Comparison of ENCODE assay signal across 14 cellular contexts in genomic region chr5:149153193-149153750, GRCh38. TPM values are rescaled to one million over a fixed set of nuclear protein-coding genes. Genes with fewer than 3 reads are reported as not detected.
DNase-seq lines count a peak whose midpoint lies in the region; ATAC-seq, FAIRE-seq and TF ChIP-seq lines count a peak whose summit lies in the region.
"Had no signal": no experiment of that assay in that cellular context is flagged by ENCODE, and none has a peak within 500 bp of the region (broad histone marks: within the 10 kb centered on the region; RNA-seq: fewer than 3 reads in every experiment).

No MANE protein-coding gene starts in this region.

- H3K4ac ChIP-seq in mesenchymal stem cell (ENCODE audit: low read depth in 1 of 2, low read length in 2 of 2) = peak overlapping the region; percentile 9 to 31

- H3K4me1 Mint-ChIP-seq in astrocyte (ENCODE audit: low read depth, unreplicated experiment) = peaks cover 27% of the 10 kb centered on the region
- H3K4me1 Mint-ChIP-seq in activated naive CD8-positive, alpha-beta T cell treated with anti-CD3 and anti-CD28 coated beads for 36 hours = no peaks in the 10 kb centered on the region

- no peak overlapping the region for H2AFZ ChIP-seq in astrocyte (ENCODE audit: low read depth, low read length)
- H2AFZ ChIP-seq in mesenchymal stem cell (ENCODE audit: low read depth, low read length) = no peak overlapping the region

- H3K4me3 ChIP-seq in astrocyte (ENCODE audit: insufficient read depth, low read depth, low read length) (no peak overlapping the region), mesenchymal stem cell (ENCODE audit: insufficient read depth in 1 of 2, low read depth in 1 of 2, low read length in 2 of 2) (no peak overlapping the region)

- DNase-seq in DMS 273 treated with DMSO at 0.1 percent for 48 hours (lab: John Stamatoyannopoulos, UW) = peak; percentile 68
- DNase-seq in astrocyte (ENCODE audit: low read depth) = no peak
- DNase-seq in mesenchymal stem cell = no peak
- DNase-seq in Ammon's horn (ENCODE audit: low spot score) = no peak
- no peak for DNase-seq in activated naive CD8-positive, alpha-beta T cell treated with anti-CD3 and anti-CD28 coated beads for 36 hours
- no peak for DNase-seq in iPS-NIHi11 (ENCODE audit: low spot score)
- DNase-seq: EL; stimulated activated CD4-positive, alpha-beta T cell treated with anti-CD3 and anti-CD28 coated beads, Interleukin-12 subunit alpha, Interleukin-12 subunit beta, amount 100 ng/mL, for 4 hours had no signal

- H3K4me1 ChIP-seq in astrocyte (ENCODE audit: insufficient read depth, low read length) (peaks cover 25% of the 10 kb centered on the region), mesenchymal stem cell (ENCODE audit: control insufficient read depth, insufficient read depth, low read depth, low read length) (peaks cover 14% of the 10 kb centered on the region)

- peak overlapping the region; percentile 0 for H3K4me3 Mint-ChIP-seq in astrocyte (ENCODE audit: unreplicated experiment)
- H3K4me3 Mint-ChIP-seq in activated naive CD8-positive, alpha-beta T cell treated with anti-CD3 and anti-CD28 coated beads for 36 hours = no peak overlapping the region
- H3K4me3 Mint-ChIP-seq: activated naive CD8-positive, alpha-beta T cell; T-helper 1 cell treated with Interleukin-12 subunit alpha and Interleukin-12 subunit beta and Interleukin-4 antibody, amounts not matched to agents 30 μg/mL and 1 μg/mL, for 36 hours had no signal

- H3K9me3 ChIP-seq in astrocyte (ENCODE audit: insufficient read depth, low read depth, low read length) (no peaks in the 10 kb centered on the region), mesenchymal stem cell (ENCODE audit: control insufficient read depth, low read length) (no peaks in the 10 kb centered on the region)
- H3K9me3 ChIP-seq: neutrophil had no signal

- H3K4me2 ChIP-seq in astrocyte (ENCODE audit: low read length) = no peak overlapping the region
- H3K4me2 ChIP-seq in mesenchymal stem cell (ENCODE audit: low read length, poor library complexity, severe bottlenecking) = no peak overlapping the region

- ATAC-seq in HG02852 (IDR thresholded peaks at IDR 0.05; ENCODE audit: unreplicated experiment) = no peak

- H3K79me1 ChIP-seq in mesenchymal stem cell (replicated peaks; ENCODE audit: low read length, poor library complexity, severe bottlenecking) = peaks cover 14% of the 10 kb centered on the region

- 98% methylated on average over 4 of the region's 4 CpGs for WGBS in mesenchymal stem cell

- peak overlapping the region; percentile 23 for H4K91ac ChIP-seq in mesenchymal stem cell (ENCODE audit: low read length)

- peak overlapping the region; percentile 59 for H4K8ac ChIP-seq in mesenchymal stem cell (ENCODE audit: low read length)

- H3K18ac ChIP-seq in mesenchymal stem cell (ENCODE audit: low read depth in 1 of 2, low read length in 2 of 2) = peak overlapping the region; percentile 64 to 76

- peak overlapping the region; percentile 4 for H2BK120ac ChIP-seq in mesenchymal stem cell (ENCODE audit: low read depth, low read length)

- H3K9ac ChIP-seq in astrocyte (ENCODE audit: low read length) (peak overlapping the region; percentile 8), mesenchymal stem cell (ENCODE audit: low read length) (peak overlapping the region; percentile 49)

- H3K23ac ChIP-seq in mesenchymal stem cell (ENCODE audit: low read length in 2 of 2) = no peak overlapping the region

- H3K14ac ChIP-seq in mesenchymal stem cell (ENCODE audit: low read length in 2 of 2) = no peak overlapping the region

- peak overlapping the region; percentile 79 for H3K27ac Mint-ChIP-seq in astrocyte (ENCODE audit: unreplicated experiment)
- no peak overlapping the region for H3K27ac Mint-ChIP-seq in activated naive CD8-positive, alpha-beta T cell treated with anti-CD3 and anti-CD28 coated beads for 36 hours
- H3K27ac Mint-ChIP-seq: activated naive CD8-positive, alpha-beta T cell; T-helper 1 cell treated with Interleukin-12 subunit alpha and Interleukin-12 subunit beta and Interleukin-4 antibody, amounts not matched to agents 30 μg/mL and 1 μg/mL, for 36 hours had no signal

- no peaks in the 10 kb centered on the region for H3K9me3 Mint-ChIP-seq in astrocyte (ENCODE audit: unreplicated experiment)
- no peaks in the 10 kb centered on the region for H3K9me3 Mint-ChIP-seq in activated naive CD8-positive, alpha-beta T cell treated with anti-CD3 and anti-CD28 coated beads for 36 hours
- H3K9me3 Mint-ChIP-seq: T-helper 1 cell treated with Interleukin-12 subunit alpha and Interleukin-12 subunit beta and Interleukin-4 antibody, amounts not matched to agents 30 μg/mL and 1 μg/mL, for 36 hours had no signal

- peaks cover 37% of the 10 kb centered on the region for H3K79me2 ChIP-seq in astrocyte (ENCODE audit: insufficient read depth, low read length)

- no peak overlapping the region for H2BK15ac ChIP-seq in mesenchymal stem cell (ENCODE audit: low read depth, poor library complexity, severe bottlenecking)

- no peak for FAIRE-seq in astrocyte (lab: Jason Lieb, UNC)
- FAIRE-seq: GM12892 had no signal

- H2BK5ac ChIP-seq in mesenchymal stem cell (ENCODE audit: low read depth, low read length, poor library complexity, severe bottlenecking) = peak overlapping the region; percentile 2

- H2BK12ac ChIP-seq in mesenchymal stem cell (ENCODE audit: low read length in 2 of 2) = peak overlapping the region in 1 of 2 experiments; percentile 65

- H3K36me3 ChIP-seq in astrocyte (ENCODE audit: insufficient read depth, low read length) = no peaks in the 10 kb centered on the region
- no peaks in the 10 kb centered on the region for H3K36me3 ChIP-seq in mesenchymal stem cell (ENCODE audit: control insufficient read depth in 1 of 2, insufficient read depth in 2 of 2, low read depth in 1 of 2, low read length in 2 of 2)
- H3K36me3 ChIP-seq: neutrophil had no signal

- H2AK5ac ChIP-seq in mesenchymal stem cell (ENCODE audit: low read length, severe bottlenecking) = peak overlapping the region; percentile 65

- no peaks in the 10 kb centered on the region for H3K36me3 Mint-ChIP-seq in astrocyte (ENCODE audit: low read depth, unreplicated experiment)
- no peaks in the 10 kb centered on the region for H3K36me3 Mint-ChIP-seq in activated naive CD8-positive, alpha-beta T cell treated with anti-CD3 and anti-CD28 coated beads for 36 hours
- H3K36me3 Mint-ChIP-seq: activated naive CD8-positive, alpha-beta T cell had no signal

- peak overlapping the region; percentile 73 for H3K27ac ChIP-seq in 22Rv1
- H3K27ac ChIP-seq in astrocyte (ENCODE audit: low read depth, low read length) = no peak overlapping the region
- peak overlapping the region; percentile 31 for H3K27ac ChIP-seq in mesenchymal stem cell (ENCODE audit: low read length, poor library complexity, severe bottlenecking)
- H3K27ac ChIP-seq: neutrophil had no signal

- H3K27me3 ChIP-seq in astrocyte (ENCODE audit: insufficient read depth, low read length) (no peaks in the 10 kb centered on the region), mesenchymal stem cell (ENCODE audit: control insufficient read depth in 1 of 2, insufficient read depth in 1 of 2, low read length in 2 of 2) (no peaks in the 10 kb centered on the region)

- no peaks in the 10 kb centered on the region for H4K20me1 ChIP-seq in astrocyte (ENCODE audit: insufficient read depth, low read length)

- H3K27me3 Mint-ChIP-seq in astrocyte (ENCODE audit: low read depth, unreplicated experiment) = no peaks in the 10 kb centered on the region
- H3K27me3 Mint-ChIP-seq in activated naive CD8-positive, alpha-beta T cell treated with anti-CD3 and anti-CD28 coated beads for 36 hours = no peaks in the 10 kb centered on the region

- TF ChIP-seq CTCF in 22Rv1 (IDR thresholded peaks at IDR 0.05) = no peak
- TF ChIP-seq CTCF in astrocyte (IDR thresholded peaks at IDR 0.05; ENCODE audit: insufficient read depth, low read depth, low read length) = no peak

RNA-seq across cellular contexts. Expression of gene ABLIM3, which starts 12.0 kb away (rescaled TPM):
- total RNA-seq in astrocyte = 3.9 and 6.4 TPM in 2 replicates
- polyA plus RNA-seq in mesenchymal stem cell (2013, experiment 1 of 2) = 91.1 TPM
- 90.1 TPM for polyA plus RNA-seq in mesenchymal stem cell (2013, experiment 2 of 2)
- not detected for total RNA-seq in activated naive CD8-positive, alpha-beta T cell treated with anti-CD3 and anti-CD28 coated beads for 36 hours
